Comparison of ENCODE assay signal across 8 cellular contexts in the genomic region with DNA sequence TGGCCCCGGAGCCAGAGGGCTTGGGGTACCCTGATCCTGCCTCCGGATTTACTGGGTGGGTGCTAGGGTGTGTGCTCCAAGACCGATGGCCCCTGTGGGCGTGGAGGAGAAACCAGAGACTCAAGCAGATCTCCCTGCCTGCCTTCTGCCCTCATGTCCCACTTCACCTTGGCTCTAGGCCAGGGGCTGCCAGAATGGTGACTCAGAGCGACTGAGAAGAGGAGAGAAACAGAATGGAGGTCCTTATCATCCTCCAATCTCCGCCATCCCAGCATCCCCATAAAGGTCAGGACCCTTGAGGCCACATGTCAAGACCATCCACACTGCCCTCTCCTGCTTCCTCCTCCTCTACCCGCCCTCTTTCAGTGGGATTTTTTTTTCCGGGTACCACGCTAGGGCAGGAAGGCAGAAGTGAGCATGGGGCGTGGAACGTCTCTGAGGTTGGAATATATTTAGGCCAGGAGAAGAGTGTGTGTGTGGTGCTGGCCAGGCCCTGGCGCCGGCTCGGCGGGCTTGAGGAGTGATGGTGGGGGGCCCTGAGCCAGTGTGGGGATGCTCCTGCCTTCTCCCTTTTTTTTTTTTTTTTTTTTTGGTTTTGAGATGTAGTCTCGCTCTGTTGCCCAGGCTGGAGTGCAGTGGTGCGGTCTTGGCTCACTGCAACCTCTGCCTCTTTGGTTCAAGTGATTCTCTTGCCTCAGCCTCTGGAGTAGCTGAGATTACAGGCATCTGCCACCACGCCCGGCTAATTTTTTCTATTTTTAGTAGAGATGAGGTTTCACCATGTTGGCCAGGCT. TPM values are rescaled to one million over a fixed set of nuclear protein-coding genes. Genes with fewer than 3 reads are reported as not detected.
DNase-seq lines count a peak whose midpoint lies in the region; ATAC-seq, FAIRE-seq and TF ChIP-seq lines count a peak whose summit lies in the region.

No MANE protein-coding gene starts in this region.

- BruUV-seq in endothelial cell of umbilical vein (replicated peaks; lab: Mats Ljungman, UMichigan), result no TSS peak

- CTCF ChIA-PET in endothelial cell of umbilical vein (lab: Charles Lee), result no interaction called here
- CTCF ChIA-PET in naive thymus-derived CD4-positive, alpha-beta T cell (lab: Charles Lee), result interaction anchor here (1.2 kb wide), 1 partner anchor 10 kb away, joined by 3 read pairs; no protein-coding TSS in a partner anchor

- H3K36me3 Mint-ChIP-seq in naive thymus-derived CD4-positive, alpha-beta T cell, result peaks cover 0 to 12% (median 0%) of the 10 kb centered on the region in 5 donors

- peak overlapping the region; percentile 12 for H3K9ac ChIP-seq in endothelial cell of umbilical vein (replicated peaks; ENCODE audit: extremely low read depth, insufficient read depth, low read length)

- no peaks in the 10 kb centered on the region for H3K9me1 ChIP-seq in endothelial cell of umbilical vein (replicated peaks; ENCODE audit: control insufficient read depth, extremely low read depth, insufficient read depth, low read length)

- peak; percentile 98 for FAIRE-seq in endothelial cell of umbilical vein (lab: Jason Lieb, UNC)

- in situ Hi-C loops in G401 (cut with HindIII; ENCODE audit: low sequenced_read_pairs), result no loop called here

- no peaks in the 10 kb centered on the region for H4K20me1 ChIP-seq in endothelial cell of umbilical vein (replicated peaks; ENCODE audit: control insufficient read depth, extremely low read depth, insufficient read depth, low read length)

- peak overlapping the region; percentile 92 to 100 (median 98) for H3K27ac Mint-ChIP-seq in naive thymus-derived CD4-positive, alpha-beta T cell

- H3K4me3 ChIP-seq in endothelial cell of umbilical vein (replicated peaks in 1 of 3; ENCODE audit: insufficient read depth in 1 of 3, low read depth in 1 of 3, low read length in 3 of 3) (no peak overlapping the region), thoracic aorta (peak overlapping the region; percentile 55)
- H3K4me3 ChIP-seq in naive thymus-derived CD4-positive, alpha-beta T cell (ENCODE audit: low read length), result peak overlapping the region; percentile 41

- dilution Hi-C loops in endothelial cell of umbilical vein (cut with MboI; ENCODE audit: extremely low pct_ligation_motif_present, low sequenced_read_pairs), result no loop called here

- no peaks in the 10 kb centered on the region for H3K9me3 Mint-ChIP-seq in naive thymus-derived CD4-positive, alpha-beta T cell

- H3K4me1 Mint-ChIP-seq in naive thymus-derived CD4-positive, alpha-beta T cell, result peaks cover 40 to 73% (median 56%) of the 10 kb centered on the region in 7 donors

- DNase-seq in G401 (ENCODE audit: low spot score) (peak; percentile 61), NCI-H226 (peak; percentile 68), endothelial cell of umbilical vein (ENCODE audit: low read depth, low spot score) (peak; percentile 83), thoracic aorta (ENCODE audit: low spot score) (peak; percentile 89), DMS114 treated with DMSO at 0.1 percent for 48 hours (lab: John Stamatoyannopoulos, UW; ENCODE audit: unreplicated experiment) (no peak)
- peak; percentile 60 to 68 (median 65) for DNase-seq in activated CD8-positive, alpha-beta memory T cell treated with anti-CD3 and anti-CD28 coated beads for 48 hours (ENCODE audit: low read depth in 2 of 3, low spot score in 2 of 3)
- DNase-seq in naive thymus-derived CD4-positive, alpha-beta T cell, result peak; percentile 46 to 80 (median 55)

- peak overlapping the region; percentile 23 for H3K4me2 ChIP-seq in endothelial cell of umbilical vein (ENCODE audit: insufficient read depth, low read length)

- H3K27ac ChIP-seq in endothelial cell of umbilical vein (ENCODE audit: insufficient read depth, low read depth, low read length), result peak overlapping the region; percentile 71
- peak overlapping the region; percentile 76 for H3K27ac ChIP-seq in naive thymus-derived CD4-positive, alpha-beta T cell (ENCODE audit: low read depth, low read length)
- peak overlapping the region; percentile 86 to 91 for H3K27ac ChIP-seq in thoracic aorta

- H3K27me3 Mint-ChIP-seq in naive thymus-derived CD4-positive, alpha-beta T cell, result no peaks in the 10 kb centered on the region

- intact Hi-C loops in endothelial cell of umbilical vein (cut with micrococcal nuclease), result no loop called here
- intact Hi-C loops in naive thymus-derived CD4-positive, alpha-beta T cell (cut with micrococcal nuclease), result loop anchor here in 1 of 2 donors (1.0 kb wide), 1 partner anchor 16 kb away; no protein-coding TSS in a partner anchor

- H3K79me2 ChIP-seq in endothelial cell of umbilical vein (ENCODE audit: control insufficient read depth, insufficient read depth, low read length), result no peaks in the 10 kb centered on the region

- H3K4me1 ChIP-seq in endothelial cell of umbilical vein (ENCODE audit: control insufficient read depth, extremely low read depth, insufficient read depth, low read length), result peaks cover 18% of the 10 kb centered on the region
- H3K4me1 ChIP-seq in naive thymus-derived CD4-positive, alpha-beta T cell (ENCODE audit: control insufficient read depth in 2 of 2, insufficient read depth in 2 of 2, low read length in 2 of 2), result peaks cover 55 to 62% of the 10 kb centered on the region in 2 donors
- H3K4me1 ChIP-seq in thoracic aorta (ENCODE audit: control insufficient read depth in 1 of 2, low read depth in 2 of 2), result peaks cover 27 to 42% of the 10 kb centered on the region in 2 donors

- H3K36me3 ChIP-seq in endothelial cell of umbilical vein (ENCODE audit: control insufficient read depth in 2 of 2, extremely low read depth in 1 of 2, insufficient read depth in 2 of 2, low read length in 2 of 2) (no peaks in the 10 kb centered on the region), thoracic aorta (no peaks in the 10 kb centered on the region)
- no peaks in the 10 kb centered on the region for H3K36me3 ChIP-seq in naive thymus-derived CD4-positive, alpha-beta T cell (ENCODE audit: control insufficient read depth in 2 of 3, insufficient read depth in 3 of 3, low read length in 3 of 3)

- TF ChIP-seq POLR2A in endothelial cell of umbilical vein (IDR thresholded peaks at IDR 0.05; ENCODE audit: low read depth, low read length), result no peak

- H3K4me3 Mint-ChIP-seq in naive thymus-derived CD4-positive, alpha-beta T cell, result peak overlapping the region; percentile 79 to 90 (median 84)

- POLR2A ChIA-PET in endothelial cell of umbilical vein (lab: Charles Lee), result interaction anchor here (0.6 kb wide), 1 partner anchor 315 kb away, joined by 4 read pairs; no protein-coding TSS in a partner anchor
- POLR2A ChIA-PET in naive thymus-derived CD4-positive, alpha-beta T cell (lab: Charles Lee), result interaction anchor here (0.9 to 19.6 kb wide), 7 partner anchors 6 to 20 kb away, joined by 3 to 283 read pairs (median 10); no protein-coding TSS in a partner anchor

- TF ChIP-seq CTCF in endothelial cell of umbilical vein (IDR thresholded peaks at IDR 0.05; ENCODE audit: extremely low read depth in 1 of 2, insufficient read depth in 1 of 2, low read depth in 1 of 2, low read length in 2 of 2) (no peak), thoracic aorta (IDR thresholded peaks at IDR 0.05) (no peak)

- ATAC-seq in naive thymus-derived CD4-positive, alpha-beta T cell, result peak; percentile 14
- ATAC-seq in thoracic aorta (ENCODE audit: insufficient number of reproducible peaks, low FRiP score, low read depth) (peak; percentile 69), HG03432 (IDR thresholded peaks at IDR 0.05; ENCODE audit: unreplicated experiment) (no peak)

- H3K27me3 ChIP-seq in endothelial cell of umbilical vein (ENCODE audit: control insufficient read depth in 2 of 2, insufficient read depth in 2 of 2, low read length in 2 of 2), result no peaks in the 10 kb centered on the region
- H3K27me3 ChIP-seq in naive thymus-derived CD4-positive, alpha-beta T cell (ENCODE audit: control insufficient read depth in 2 of 2, insufficient read depth in 2 of 2, low read length in 2 of 2), result no peaks in the 10 kb centered on the region
- H3K27me3 ChIP-seq in thoracic aorta (replicated peaks; ENCODE audit: insufficient read depth), result no peaks in the 10 kb centered on the region

- H2AFZ ChIP-seq in endothelial cell of umbilical vein (ENCODE audit: low read depth, low read length), result peak overlapping the region; percentile 59

- H3K9me3 ChIP-seq in endothelial cell of umbilical vein (replicated peaks; ENCODE audit: control insufficient read depth, insufficient read depth, low read length) (no peaks in the 10 kb centered on the region), thoracic aorta (no peaks in the 10 kb centered on the region)
- H3K9me3 ChIP-seq in naive thymus-derived CD4-positive, alpha-beta T cell (ENCODE audit: control insufficient read depth in 2 of 3, low read length in 3 of 3), result no peaks in the 10 kb centered on the region

RNA-seq across cellular contexts. Expression of a gene that starts 22.3 kb away (rescaled TPM):
- 33.3 and 40.5 TPM in 2 replicates for total RNA-seq in G401 (2014; rRNA removed; shearing (Covaris generic))
- total RNA-seq in endothelial cell of umbilical vein (81.6 and 97.0 TPM in 2 replicates), thoracic aorta (100 to 1,000 TPM; 125 to 440 TPM)
- polyA plus RNA-seq in endothelial cell of umbilical vein, result 55.2 and 60.6 TPM in 2 replicates
- polyA plus RNA-seq in endothelial cell of umbilical vein (2011; cell fraction: cytosol; rRNA removed), result 36.0 and 59.9 TPM in 2 replicates
- 82.2 and 90.1 TPM in 2 replicates for polyA plus RNA-seq in endothelial cell of umbilical vein (2011; cell fraction: nucleus; rRNA removed)
- polyA plus RNA-seq in endothelial cell of umbilical vein (2012), result 45.4 and 53.7 TPM in 2 replicates
- 12.2 and 13.6 TPM in 2 replicates for polyA minus RNA-seq in endothelial cell of umbilical vein
- 37.5 TPM for polyA minus RNA-seq in endothelial cell of umbilical vein (2011; cell fraction: cytosol; rRNA and poly(A)+ RNA removed)
- 15.8 and 48.0 TPM in 2 replicates for polyA minus RNA-seq in endothelial cell of umbilical vein (2011; cell fraction: nucleus; rRNA and poly(A)+ RNA removed)
- 100 to 1,000 TPM; 135 to 558 (median 246) TPM for total RNA-seq in naive thymus-derived CD4-positive, alpha-beta T cell
- polyA plus RNA-seq in naive thymus-derived CD4-positive, alpha-beta T cell, result 100 to 1,000 TPM; 121 to 139 TPM

RNA-seq across cellular contexts. Expression of a gene that starts 22.4 kb away (rescaled TPM):
- total RNA-seq in G401 (2014; rRNA removed; shearing (Covaris generic)), result 93.4 and 112 TPM in 2 replicates
- total RNA-seq in endothelial cell of umbilical vein (63.1 and 67.9 TPM in 2 replicates), thoracic aorta (10 to 100 TPM; 30.8 to 83.4 TPM)
- polyA plus RNA-seq in endothelial cell of umbilical vein, result 89.6 and 91.6 TPM in 2 replicates
- 73.4 and 87.2 TPM in 2 replicates for polyA plus RNA-seq in endothelial cell of umbilical vein (2011; cell fraction: cytosol; rRNA removed)
- polyA plus RNA-seq in endothelial cell of umbilical vein (2011; cell fraction: nucleus; rRNA removed), result 114 and 131 TPM in 2 replicates
- 49.2 and 49.9 TPM in 2 replicates for polyA plus RNA-seq in endothelial cell of umbilical vein (2012)
- 48.5 and 105 TPM in 2 replicates for polyA minus RNA-seq in endothelial cell of umbilical vein
- 46.1 TPM for polyA minus RNA-seq in endothelial cell of umbilical vein (2011; cell fraction: cytosol; rRNA and poly(A)+ RNA removed)
- polyA minus RNA-seq in endothelial cell of umbilical vein (2011; cell fraction: nucleus; rRNA and poly(A)+ RNA removed), result 14.1 and 22.6 TPM in 2 replicates
- total RNA-seq in naive thymus-derived CD4-positive, alpha-beta T cell, result 10 to 100 TPM; 42.6 to 76.2 (median 68.5) TPM
- 10 to 100 TPM; 45.9 to 63.7 TPM for polyA plus RNA-seq in naive thymus-derived CD4-positive, alpha-beta T cell

RNA-seq across cellular contexts. Expression of a gene that starts 54.5 kb away (rescaled TPM):
- total RNA-seq in G401 (2014; rRNA removed; shearing (Covaris generic)), result 53.4 and 60.5 TPM in 2 replicates
- total RNA-seq in endothelial cell of umbilical vein (95.4 and 97.6 TPM in 2 replicates), thoracic aorta (10 to 100 TPM; 27.2 to 28.8 TPM)
- polyA plus RNA-seq in endothelial cell of umbilical vein, result 120 and 198 TPM in 2 replicates
- 80.0 and 100 TPM in 2 replicates for polyA plus RNA-seq in endothelial cell of umbilical vein (2011; cell fraction: cytosol; rRNA removed)
- polyA plus RNA-seq in endothelial cell of umbilical vein (2011; cell fraction: nucleus; rRNA removed), result 54.7 and 78.0 TPM in 2 replicates
- 38.9 and 59.8 TPM in 2 replicates for polyA plus RNA-seq in endothelial cell of umbilical vein (2012)
- polyA minus RNA-seq in endothelial cell of umbilical vein, result 80.5 and 91.7 TPM in 2 replicates
- 98.0 TPM for polyA minus RNA-seq in endothelial cell of umbilical vein (2011; cell fraction: cytosol; rRNA and poly(A)+ RNA removed)
- polyA minus RNA-seq in endothelial cell of umbilical vein (2011; cell fraction: nucleus; rRNA and poly(A)+ RNA removed), result 19.5 and 40.5 TPM in 2 replicates
- total RNA-seq in naive thymus-derived CD4-positive, alpha-beta T cell, result 10 to 100 TPM; 18.0 to 72.7 (median 22.4) TPM
- polyA plus RNA-seq in naive thymus-derived CD4-positive, alpha-beta T cell, result 1 to 10 TPM; 1.7 to 2.0 TPM

RNA-seq across cellular contexts. Expression of a gene that starts 56.0 kb away (rescaled TPM):
- total RNA-seq in G401 (2014; rRNA removed; shearing (Covaris generic)), result 86.8 and 87.0 TPM in 2 replicates
- 42.2 and 53.0 TPM in 2 replicates for total RNA-seq in endothelial cell of umbilical vein
- 46.3 and 60.5 TPM in 2 replicates for polyA plus RNA-seq in endothelial cell of umbilical vein
- polyA plus RNA-seq in endothelial cell of umbilical vein (2011; cell fraction: cytosol; rRNA removed), result 25.5 and 32.2 TPM in 2 replicates
- polyA plus RNA-seq in endothelial cell of umbilical vein (2011; cell fraction: nucleus; rRNA removed), result 235 and 243 TPM in 2 replicates
- 39.6 and 42.8 TPM in 2 replicates for polyA plus RNA-seq in endothelial cell of umbilical vein (2012)
- 26.5 and 37.9 TPM in 2 replicates for polyA minus RNA-seq in endothelial cell of umbilical vein
- 37.0 TPM for polyA minus RNA-seq in endothelial cell of umbilical vein (2011; cell fraction: cytosol; rRNA and poly(A)+ RNA removed)
- polyA minus RNA-seq in endothelial cell of umbilical vein (2011; cell fraction: nucleus; rRNA and poly(A)+ RNA removed), result 27.6 and 47.5 TPM in 2 replicates
- 10 to 100 TPM; 64.2 to 96.4 (median 87.8) TPM for total RNA-seq in naive thymus-derived CD4-positive, alpha-beta T cell
- 10 to 100 TPM; 22.6 to 36.3 TPM for polyA plus RNA-seq in naive thymus-derived CD4-positive, alpha-beta T cell
- total RNA-seq in thoracic aorta, result 10 to 100 TPM; 35.3 to 52.3 TPM

Comparison
In these comparisons a context has a peak if more than half of its experiments do, and no peak if none do; other contexts are left out.
1. H3K4me3 ChIP-seq: peak in naive thymus-derived CD4-positive, alpha-beta T cell (single experiment) and thoracic aorta (single experiment); none in endothelial cell of umbilical vein (0 of 3).
2. Peak in every context shown above with its lines, with median percentiles within 50 percentile points of each other: H3K27ac ChIP-seq.